ENCODE assay signal across 16 cellular contexts in the genomic region with DNA sequence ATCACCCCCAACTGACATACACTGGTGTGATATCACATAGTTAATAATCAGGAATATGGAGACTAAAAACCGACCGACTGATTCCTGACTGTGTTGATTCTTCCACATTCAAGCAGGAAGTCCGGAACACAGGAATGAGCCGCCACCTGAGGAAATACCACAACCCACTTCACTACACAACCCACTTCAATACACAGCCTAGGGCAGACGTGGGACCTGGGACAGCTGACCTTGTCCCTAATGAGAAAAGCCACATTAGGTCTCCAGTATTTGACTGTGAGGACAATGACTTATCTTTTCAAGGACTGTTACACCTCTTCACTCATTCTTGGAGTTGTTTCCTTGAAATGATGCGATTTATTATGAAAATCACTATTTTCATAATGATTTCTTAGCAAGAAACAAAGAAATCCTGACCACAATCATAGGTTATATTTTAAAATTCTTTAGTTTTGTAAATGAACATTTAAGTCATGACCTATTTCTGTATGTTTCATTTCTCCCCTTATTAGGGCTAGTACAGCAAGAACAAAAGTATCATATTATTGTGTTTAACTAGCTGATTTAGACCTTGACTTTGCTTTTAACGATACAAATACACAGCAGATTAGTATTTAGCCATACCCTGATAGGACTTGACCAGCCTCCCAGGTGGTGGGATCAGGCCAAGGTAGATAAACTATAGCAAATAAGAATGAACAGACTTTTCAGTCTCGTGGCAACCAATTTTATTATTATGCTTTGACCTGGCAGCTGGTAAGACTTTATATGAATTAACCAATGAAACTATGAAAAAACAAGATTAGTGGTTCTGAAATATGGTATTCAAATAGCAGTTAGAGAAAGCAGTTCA. TPM values are rescaled to one million over a fixed set of nuclear protein-coding genes. Genes with fewer than 3 reads are reported as not detected.
DNase-seq lines count a peak whose midpoint lies in the region; ATAC-seq, FAIRE-seq and TF ChIP-seq lines count a peak whose summit lies in the region.
"Had no signal": no experiment of that assay in that cellular context is flagged by ENCODE, and none has a peak within 500 bp of the region (broad histone marks: within the 10 kb centered on the region; RNA-seq: fewer than 3 reads in every experiment).

No MANE protein-coding gene starts in this region.

- H3K27ac ChIP-seq in ACC112 (ENCODE audit: low read depth, low read length) (peak overlapping the region; percentile 79; the same call in 1 of the 2 replicates), HL-60 (replicated peaks) (peak overlapping the region; percentile 67), muscle layer of duodenum (ENCODE audit: low read length) (peak overlapping the region; percentile 6)
- H3K27ac ChIP-seq: parathyroid adenoma, uterus had no signal

- H3K4me1 Mint-ChIP-seq in activated naive CD8-positive, alpha-beta T cell treated with anti-CD3 and anti-CD28 coated beads, Interleukin-2, amount 50 U/mL, for 24 hours, result peaks cover 99% of the 10 kb centered on the region

- H3K27me3 ChIP-seq in ACC112 (ENCODE audit: insufficient read depth, low read length) (no peaks in the 10 kb centered on the region), HL-60 (ENCODE audit: insufficient read depth, poor library complexity, severe bottlenecking) (no peaks in the 10 kb centered on the region), muscle layer of duodenum (ENCODE audit: low read depth, low read length) (no peaks in the 10 kb centered on the region)
- H3K27me3 ChIP-seq: uterus had no signal

- DNase-seq in HL-60 (ENCODE audit: low read depth in 1 of 2, low spot score in 1 of 2), result no peak
- no peak for DNase-seq in activated naive CD8-positive, alpha-beta T cell treated with anti-CD3 and anti-CD28 coated beads, Interleukin-2, amount 50 U/mL, for 24 hours
- no peak for DNase-seq in ureter (ENCODE audit: low spot score)
- no peak for DNase-seq in urothelium cell line (ENCODE audit: low spot score)
- DNase-seq: AML-193, DND-41, mesendoderm, NCI-H1105, NCI-H446 treated with DMSO at 0.1 percent for 48 hours, uterus had no signal

- no peak overlapping the region for H3K4me3 ChIP-seq in ACC112 (ENCODE audit: low read depth, low read length)
- peak overlapping the region; percentile 18 for H3K4me3 ChIP-seq in HL-60 (replicated peaks; ENCODE audit: insufficient read depth, low read length)
- H3K4me3 ChIP-seq in muscle layer of duodenum (ENCODE audit: low read depth in 1 of 2, low read length in 2 of 2), result no peak overlapping the region
- H3K4me3 ChIP-seq: uterus had no signal

- no peak overlapping the region for H2AFZ ChIP-seq in ACC112 (ENCODE audit: low read length, unreplicated experiment)
- H2AFZ ChIP-seq: parathyroid adenoma had no signal

- FAIRE-seq in urothelium cell line (lab: Jason Lieb, UNC), result no peak

- H3K9me3 ChIP-seq in muscle layer of duodenum (ENCODE audit: control insufficient read depth in 1 of 2, low read length in 2 of 2), result no peaks in the 10 kb centered on the region
- H3K9me3 ChIP-seq: uterus had no signal

- no peaks in the 10 kb centered on the region for H3K36me3 ChIP-seq in ACC112 (ENCODE audit: insufficient read depth, low read length)
- no peaks in the 10 kb centered on the region for H3K36me3 ChIP-seq in muscle layer of duodenum (ENCODE audit: control insufficient read depth in 1 of 2, insufficient read depth in 2 of 2, low read length in 2 of 2)
- H3K36me3 ChIP-seq: uterus had no signal

- no peak for TF ChIP-seq CTCF in HL-60 (IDR thresholded peaks at IDR 0.05; ENCODE audit: insufficient read depth, low read length)

- H3K4me1 ChIP-seq in ACC112 (ENCODE audit: control insufficient read depth, insufficient read depth, low read length, unreplicated experiment) (peaks cover 33% of the 10 kb centered on the region), muscle layer of duodenum (ENCODE audit: control insufficient read depth in 1 of 2, insufficient read depth in 2 of 2, low read length in 2 of 2) (peaks cover 0 to 10% of the 10 kb centered on the region in 2 donors)
- H3K4me1 ChIP-seq: parathyroid adenoma, uterus had no signal

- peaks cover 60% of the 10 kb centered on the region for H3K36me3 Mint-ChIP-seq in activated naive CD8-positive, alpha-beta T cell treated with anti-CD3 and anti-CD28 coated beads, Interleukin-2, amount 50 U/mL, for 24 hours (ENCODE audit: low read depth)

- peak overlapping the region; percentile 98 for H3K27ac Mint-ChIP-seq in activated naive CD8-positive, alpha-beta T cell treated with anti-CD3 and anti-CD28 coated beads, Interleukin-2, amount 50 U/mL, for 24 hours

- peaks cover 56% of the 10 kb centered on the region for H3K79me2 ChIP-seq in ACC112 (ENCODE audit: control insufficient read depth, insufficient read depth, low read length, unreplicated experiment)
- H3K79me2 ChIP-seq: parathyroid adenoma had no signal

- ATAC-seq in activated naive CD8-positive, alpha-beta T cell treated with anti-CD3 and anti-CD28 coated beads, Interleukin-2, amount 50 U/mL, for 24 hours, result no peak
- ATAC-seq in HG03159 (IDR thresholded peaks at IDR 0.05; ENCODE audit: unreplicated experiment), result no peak
- no peak for ATAC-seq in GM18498 (IDR thresholded peaks at IDR 0.05; ENCODE audit: unreplicated experiment)
- ATAC-seq: Panc1 had no signal

- H3K4me3 Mint-ChIP-seq in activated naive CD8-positive, alpha-beta T cell treated with anti-CD3 and anti-CD28 coated beads, Interleukin-2, amount 50 U/mL, for 24 hours, result peak overlapping the region; percentile 66

- H3K9me3 Mint-ChIP-seq in activated naive CD8-positive, alpha-beta T cell treated with anti-CD3 and anti-CD28 coated beads, Interleukin-2, amount 50 U/mL, for 24 hours, result no peaks in the 10 kb centered on the region

- no peaks in the 10 kb centered on the region for H3K27me3 Mint-ChIP-seq in activated naive CD8-positive, alpha-beta T cell treated with anti-CD3 and anti-CD28 coated beads, Interleukin-2, amount 50 U/mL, for 24 hours

RNA-seq across cellular contexts. Expression of a gene that starts 6.1 kb away (rescaled TPM):
- total RNA-seq in ureter, result 29.0 TPM

RNA-seq across cellular contexts. Expression of a gene that starts 35.4 kb away (rescaled TPM):
- total RNA-seq in ureter, result 9.9 TPM

RNA-seq across cellular contexts. Expression of a gene that starts 35.5 kb away (rescaled TPM):
- total RNA-seq in ureter, result 23.0 TPM

Comparison
In these comparisons a context has a peak if more than half of its experiments do, and no peak if none do; other contexts are left out.
1. H3K27ac ChIP-seq: peak in every context shown above with its lines; median percentile 79 in ACC112; 67 in HL-60; 6 in muscle layer of duodenum.